ENCODE assay signal across 28 cellular contexts in the genomic region with DNA sequence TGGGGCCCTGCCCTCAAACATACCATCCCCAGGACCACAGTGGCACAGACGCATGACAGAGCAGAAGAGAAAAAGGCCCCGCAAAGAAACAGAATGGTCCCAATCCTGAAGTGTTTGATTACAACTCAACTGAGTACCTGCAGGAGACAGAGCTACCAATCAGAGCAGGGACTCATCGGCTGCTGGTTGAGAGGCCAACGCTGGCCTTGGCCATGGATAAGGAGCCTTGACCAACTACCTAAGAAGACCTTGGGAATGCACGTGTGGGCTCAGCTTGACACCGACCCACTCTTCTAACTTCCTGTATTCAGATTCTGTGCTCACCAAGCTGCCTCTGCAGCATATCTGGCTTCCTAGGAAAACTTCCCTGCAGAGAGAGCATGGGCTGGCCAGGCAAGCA.
DNase-seq lines count a peak whose midpoint lies in the region; ATAC-seq and TF ChIP-seq lines count a peak whose summit lies in the region.
"Had no signal": no experiment of that assay in that cellular context is flagged by ENCODE, and none has a peak within 500 bp of the region (broad histone marks: within the 10 kb centered on the region; RNA-seq: fewer than 3 reads in every experiment).

No MANE protein-coding gene starts in this region.

- H3K27ac ChIP-seq in DND-41 (ENCODE audit: low read length) = peak overlapping the region; percentile 7
- H3K27ac ChIP-seq: ascending aorta, epithelial cell of prostate, heart right ventricle had no signal

- peak overlapping the region; percentile 88 for H3K27ac Mint-ChIP-seq in activated naive CD8-positive, alpha-beta T cell
- peak overlapping the region in 9 of 10 donors; percentile 15 to 90 (median 77) for H3K27ac Mint-ChIP-seq in naive thymus-derived CD8-positive, alpha-beta T cell
- H3K27ac Mint-ChIP-seq: mesothelial cell of epicardium had no signal

- no peaks in the 10 kb centered on the region for H3K9me3 Mint-ChIP-seq in activated naive CD8-positive, alpha-beta T cell (ENCODE audit: low read depth)
- H3K9me3 Mint-ChIP-seq in naive thymus-derived CD8-positive, alpha-beta T cell = no peaks in the 10 kb centered on the region
- H3K9me3 Mint-ChIP-seq: H9, immature natural killer cell, mesothelial cell of epicardium, neural crest cell had no signal

- no peak overlapping the region for H2AFZ ChIP-seq in DND-41 (ENCODE audit: low read depth, low read length)

- no peak overlapping the region for H3K4me3 ChIP-seq in DND-41 (ENCODE audit: low read depth in 1 of 2, low read length in 2 of 2)
- H3K4me3 ChIP-seq: ascending aorta, heart right ventricle, sigmoid colon had no signal

- peaks cover 86% of the 10 kb centered on the region for H3K4me1 Mint-ChIP-seq in activated naive CD8-positive, alpha-beta T cell (ENCODE audit: low read depth)
- H3K4me1 Mint-ChIP-seq in naive thymus-derived CD8-positive, alpha-beta T cell = peaks cover 40 to 92% (median 80%) of the 10 kb centered on the region in 4 donors

- H3K4me2 ChIP-seq in DND-41 (ENCODE audit: insufficient read depth, low read length) = no peak overlapping the region

- H3K9me3 ChIP-seq in DND-41 (ENCODE audit: insufficient read depth, low read length, severe bottlenecking) = no peaks in the 10 kb centered on the region
- H3K9me3 ChIP-seq: ascending aorta, Caco-2, heart right ventricle, sigmoid colon had no signal

- ATAC-seq in DND-41 (ENCODE audit: insufficient read depth, low read depth) = no peak; the same call in 2 of the 3 replicates
- ATAC-seq in naive thymus-derived CD8-positive, alpha-beta T cell = no peak
- ATAC-seq: HepG2, left lobe of liver had no signal

- TF ChIP-seq CTCF in DND-41 (IDR thresholded peaks at IDR 0.05; ENCODE audit: borderline replicate concordance, extremely low read depth, low read length, poor library complexity, severe bottlenecking) = no peak

- H3K79me2 ChIP-seq in DND-41 (ENCODE audit: insufficient read depth, low read length) = peaks cover 98% of the 10 kb centered on the region

- H3K4me1 ChIP-seq in DND-41 (ENCODE audit: insufficient read depth, low read length) = peaks cover 35% of the 10 kb centered on the region

- peak; percentile 58 for DNase-seq in CD1c-positive myeloid dendritic cell (ENCODE audit: extremely low spot score)
- no peak for DNase-seq in DND-41
- no peak for DNase-seq in naive thymus-derived CD8-positive, alpha-beta T cell
- DNase-seq in NCI-H69 (lab: John Stamatoyannopoulos, UW) = no peak
- DNase-seq in hypothalamus (lab: John Stamatoyannopoulos, UW) = no peak
- no peak for DNase-seq in cortex of kidney (lab: John Stamatoyannopoulos, UW)
- DNase-seq: activated CD4-positive, alpha-beta T cell treated with anti-CD3 and anti-CD28 coated beads, Interleukin-2, amount 50 U/mL, for 1 hour; activated CD8-positive, alpha-beta memory T cell treated with anti-CD3 and anti-CD28 coated beads, Interleukin-2, amount 50 U/mL, for 4 hours; activated gamma-delta T cell; Caco-2; central memory CD4-positive, alpha-beta T cell; H9; heart right ventricle; immature natural killer cell; NCI-H1092 treated with DMSO at 0.1 percent for 48 hours; NCI-H2029; NCI-H2227 treated with DMSO at 0.1 percent for 48 hours; NCI-H82; SHP77 treated with DMSO at 0.1 percent for 48 hours; sigmoid colon; T-helper 1 cell had no signal

- no peak overlapping the region for H3K9ac ChIP-seq in DND-41 (ENCODE audit: low read depth, low read length)

- H3K27me3 ChIP-seq in DND-41 (ENCODE audit: insufficient read depth, low read length, poor library complexity) = no peaks in the 10 kb centered on the region
- H3K27me3 ChIP-seq: ascending aorta, heart right ventricle, sigmoid colon had no signal

- H3K36me3 Mint-ChIP-seq in activated naive CD8-positive, alpha-beta T cell = peaks cover 5% of the 10 kb centered on the region
- H3K36me3 Mint-ChIP-seq in naive thymus-derived CD8-positive, alpha-beta T cell = peaks cover 3 to 23% (median 3%) of the 10 kb centered on the region in 3 donors
- H3K36me3 Mint-ChIP-seq: mesothelial cell of epicardium had no signal

- peaks cover 26% of the 10 kb centered on the region for H3K36me3 ChIP-seq in DND-41 (ENCODE audit: insufficient read depth, low read length)
- H3K36me3 ChIP-seq: ascending aorta, heart right ventricle, sigmoid colon had no signal

- no peak overlapping the region for H3K4me3 Mint-ChIP-seq in activated naive CD8-positive, alpha-beta T cell
- peak overlapping the region in 7 of 10 donors; percentile 7 to 71 (median 54) for H3K4me3 Mint-ChIP-seq in naive thymus-derived CD8-positive, alpha-beta T cell
- H3K4me3 Mint-ChIP-seq: H9, immature natural killer cell, mesothelial cell of epicardium, neural crest cell had no signal

- POLR2A ChIA-PET in naive thymus-derived CD8-positive, alpha-beta T cell (lab: Charles Lee) = interaction anchor here (0.8 to 1.7 kb wide), 5 partner anchors 9 to 135 kb away, joined by 3 to 6 read pairs (median 3); a partner anchor contains a TSS

- peaks cover 27% of the 10 kb centered on the region for H4K20me1 ChIP-seq in DND-41 (ENCODE audit: insufficient read depth, low read length)

- no peaks in the 10 kb centered on the region for H3K27me3 Mint-ChIP-seq in activated naive CD8-positive, alpha-beta T cell
- no peaks in the 10 kb centered on the region for H3K27me3 Mint-ChIP-seq in naive thymus-derived CD8-positive, alpha-beta T cell
